Comparison of ENCODE assay signal across 1 cellular context in the genomic region with DNA sequence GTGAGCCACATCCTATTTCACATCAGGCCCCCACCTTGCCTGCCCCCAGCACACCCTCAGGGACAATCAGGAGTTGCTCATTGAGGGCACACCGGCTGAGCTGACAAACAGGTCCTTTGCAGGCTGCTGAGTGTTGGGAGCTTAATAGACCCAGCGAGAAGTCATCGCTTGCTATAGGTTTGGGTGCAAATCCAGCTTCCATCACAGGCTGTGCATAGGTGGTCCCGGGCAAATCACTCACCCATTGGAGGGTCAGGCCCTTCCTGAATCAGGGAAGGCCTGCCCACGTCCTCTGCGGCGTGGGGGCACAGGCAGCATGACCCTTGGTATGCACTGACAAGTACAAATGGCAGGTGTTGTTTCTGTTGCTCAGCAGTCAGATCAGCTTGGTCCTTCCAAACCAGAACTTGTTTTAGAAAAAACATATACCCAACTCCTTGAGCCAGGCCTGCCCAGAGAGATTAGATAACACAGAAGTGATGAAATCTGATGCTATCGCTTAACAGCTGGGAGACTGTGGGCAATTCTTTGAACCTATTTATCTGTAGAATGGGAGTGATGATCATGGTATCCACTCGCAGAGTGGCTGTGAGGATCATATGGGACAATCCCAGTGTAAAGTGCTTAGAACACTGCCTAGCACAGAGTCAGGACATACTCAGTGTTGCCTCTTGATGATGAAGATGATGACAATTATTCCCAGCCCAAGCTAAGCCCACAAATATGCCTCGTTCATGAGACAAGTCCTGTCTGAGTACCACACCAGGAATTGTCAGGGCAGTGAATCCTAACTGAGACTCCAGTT.
TF ChIP-seq lines count a peak whose summit lies in the region.

No MANE protein-coding gene starts in this region.

TF ChIP-seq in K562, 482 proteins besides CTCF, POLR2A, EP300 and RAD21:
- TF ChIP-seq, protein P1, sequence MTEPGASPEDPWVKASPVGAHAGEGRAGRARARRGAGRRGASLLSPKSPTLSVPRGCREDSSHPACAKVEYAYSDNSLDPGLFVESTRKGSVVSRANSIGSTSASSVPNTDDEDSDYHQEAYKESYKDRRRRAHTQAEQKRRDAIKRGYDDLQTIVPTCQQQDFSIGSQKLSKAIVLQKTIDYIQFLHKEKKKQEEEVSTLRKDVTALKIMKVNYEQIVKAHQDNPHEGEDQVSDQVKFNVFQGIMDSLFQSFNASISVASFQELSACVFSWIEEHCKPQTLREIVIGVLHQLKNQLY (CRISPR knock-in tag; conservative IDR thresholded peaks at IDR 0.05), result no peak
- TF ChIP-seq, protein P2, sequence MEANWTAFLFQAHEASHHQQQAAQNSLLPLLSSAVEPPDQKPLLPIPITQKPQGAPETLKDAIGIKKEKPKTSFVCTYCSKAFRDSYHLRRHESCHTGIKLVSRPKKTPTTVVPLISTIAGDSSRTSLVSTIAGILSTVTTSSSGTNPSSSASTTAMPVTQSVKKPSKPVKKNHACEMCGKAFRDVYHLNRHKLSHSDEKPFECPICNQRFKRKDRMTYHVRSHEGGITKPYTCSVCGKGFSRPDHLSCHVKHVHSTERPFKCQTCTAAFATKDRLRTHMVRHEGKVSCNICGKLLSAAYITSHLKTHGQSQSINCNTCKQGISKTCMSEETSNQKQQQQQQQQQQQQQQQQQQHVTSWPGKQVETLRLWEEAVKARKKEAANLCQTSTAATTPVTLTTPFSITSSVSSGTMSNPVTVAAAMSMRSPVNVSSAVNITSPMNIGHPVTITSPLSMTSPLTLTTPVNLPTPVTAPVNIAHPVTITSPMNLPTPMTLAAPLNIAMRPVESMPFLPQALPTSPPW (CRISPR knock-in tag; IDR thresholded peaks at IDR 0.05), result peak; percentile 15; the same call in 1 of the 2 replicates
- TF ChIP-seq, protein P3, sequence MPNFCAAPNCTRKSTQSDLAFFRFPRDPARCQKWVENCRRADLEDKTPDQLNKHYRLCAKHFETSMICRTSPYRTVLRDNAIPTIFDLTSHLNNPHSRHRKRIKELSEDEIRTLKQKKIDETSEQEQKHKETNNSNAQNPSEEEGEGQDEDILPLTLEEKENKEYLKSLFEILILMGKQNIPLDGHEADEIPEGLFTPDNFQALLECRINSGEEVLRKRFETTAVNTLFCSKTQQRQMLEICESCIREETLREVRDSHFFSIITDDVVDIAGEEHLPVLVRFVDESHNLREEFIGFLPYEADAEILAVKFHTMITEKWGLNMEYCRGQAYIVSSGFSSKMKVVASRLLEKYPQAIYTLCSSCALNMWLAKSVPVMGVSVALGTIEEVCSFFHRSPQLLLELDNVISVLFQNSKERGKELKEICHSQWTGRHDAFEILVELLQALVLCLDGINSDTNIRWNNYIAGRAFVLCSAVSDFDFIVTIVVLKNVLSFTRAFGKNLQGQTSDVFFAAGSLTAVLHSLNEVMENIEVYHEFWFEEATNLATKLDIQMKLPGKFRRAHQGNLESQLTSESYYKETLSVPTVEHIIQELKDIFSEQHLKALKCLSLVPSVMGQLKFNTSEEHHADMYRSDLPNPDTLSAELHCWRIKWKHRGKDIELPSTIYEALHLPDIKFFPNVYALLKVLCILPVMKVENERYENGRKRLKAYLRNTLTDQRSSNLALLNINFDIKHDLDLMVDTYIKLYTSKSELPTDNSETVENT (CRISPR knock-in tag; IDR thresholded peaks at IDR 0.05), result no peak
- no peak for TF ChIP-seq ZNF586 (CRISPR knock-in tag; conservative IDR thresholded peaks at IDR 0.05)
- TF ChIP-seq TEAD4 (IDR thresholded peaks at IDR 0.05; ENCODE audit: low read length), result peak; percentile 35; the same call in 1 of the 2 replicates
- TF ChIP-seq TEAD4 (CRISPR knock-in tag; IDR thresholded peaks at IDR 0.05; ENCODE audit: borderline replicate concordance), result no peak
- TF ChIP-seq ZNF311 (CRISPR knock-in tag; IDR thresholded peaks at IDR 0.05), result no peak
- TF ChIP-seq SIX5 (IDR thresholded peaks at IDR 0.05; ENCODE audit: borderline replicate concordance in 1 of 2, insufficient read depth in 1 of 2, low read depth in 1 of 2, low read length in 2 of 2), result no peak
- peak; percentile 34; the same call in 1 of the 2 replicates for TF ChIP-seq CBFA2T3 (IDR thresholded peaks at IDR 0.05)
- TF ChIP-seq, protein P4, sequence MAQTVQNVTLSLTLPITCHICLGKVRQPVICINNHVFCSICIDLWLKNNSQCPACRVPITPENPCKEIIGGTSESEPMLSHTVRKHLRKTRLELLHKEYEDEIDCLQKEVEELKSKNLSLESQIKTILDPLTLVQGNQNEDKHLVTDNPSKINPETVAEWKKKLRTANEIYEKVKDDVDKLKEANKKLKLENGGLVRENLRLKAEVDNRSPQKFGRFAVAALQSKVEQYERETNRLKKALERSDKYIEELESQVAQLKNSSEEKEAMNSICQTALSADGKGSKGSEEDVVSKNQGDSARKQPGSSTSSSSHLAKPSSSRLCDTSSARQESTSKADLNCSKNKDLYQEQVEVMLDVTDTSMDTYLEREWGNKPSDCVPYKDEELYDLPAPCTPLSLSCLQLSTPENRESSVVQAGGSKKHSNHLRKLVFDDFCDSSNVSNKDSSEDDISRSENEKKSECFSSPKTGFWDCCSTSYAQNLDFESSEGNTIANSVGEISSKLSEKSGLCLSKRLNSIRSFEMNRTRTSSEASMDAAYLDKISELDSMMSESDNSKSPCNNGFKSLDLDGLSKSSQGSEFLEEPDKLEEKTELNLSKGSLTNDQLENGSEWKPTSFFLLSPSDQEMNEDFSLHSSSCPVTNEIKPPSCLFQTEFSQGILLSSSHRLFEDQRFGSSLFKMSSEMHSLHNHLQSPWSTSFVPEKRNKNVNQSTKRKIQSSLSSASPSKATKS (CRISPR knock-in tag; IDR thresholded peaks at IDR 0.05), result no peak
- TF ChIP-seq ZNF24 (IDR thresholded peaks at IDR 0.05), result no peak
- TF ChIP-seq ZNF354B (CRISPR knock-in tag; IDR thresholded peaks at IDR 0.05), result no peak
- no peak for TF ChIP-seq MCM3 (IDR thresholded peaks at IDR 0.05)
- no peak for TF ChIP-seq CEBPG (CRISPR knock-in tag; IDR thresholded peaks at IDR 0.05)
- peak in 1 of 2 experiments; percentile 46; a peak in 2 of 4 replicates for TF ChIP-seq CEBPG (tag; conservative IDR thresholded peaks at IDR 0.05 in 1 of 2, IDR thresholded peaks at IDR 0.05 in 1 of 2)
- TF ChIP-seq, protein P5, sequence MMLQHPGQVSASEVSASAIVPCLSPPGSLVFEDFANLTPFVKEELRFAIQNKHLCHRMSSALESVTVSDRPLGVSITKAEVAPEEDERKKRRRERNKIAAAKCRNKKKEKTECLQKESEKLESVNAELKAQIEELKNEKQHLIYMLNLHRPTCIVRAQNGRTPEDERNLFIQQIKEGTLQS (IDR thresholded peaks at IDR 0.05), result peak; percentile 23; the same call in 1 of the 2 replicates
- TF ChIP-seq, protein P5 (CRISPR knock-in tag; conservative IDR thresholded peaks at IDR 0.05), result no peak
